21 cellular contexts compared by ENCODE assay signal in genomic region chr6:11424395-11425050, GRCh38.
DNase-seq lines count a peak whose midpoint lies in the region; ATAC-seq and TF ChIP-seq lines count a peak whose summit lies in the region.
"Had no signal": no experiment of that assay in that cellular context is flagged by ENCODE, and none has a peak within 500 bp of the region (broad histone marks: within the 10 kb centered on the region; RNA-seq: fewer than 3 reads in every experiment).

No MANE protein-coding gene starts in this region.

- intact Hi-C loops in Caco-2 (cut with micrococcal nuclease; ENCODE audit: unreplicated experiment), result loop anchor here (1.0 kb wide), 2 partner anchors 10 to 34 kb away; no protein-coding TSS in a partner anchor

- H4K20me1 ChIP-seq in neural progenitor cell (ENCODE audit: low read depth), result no peaks in the 10 kb centered on the region

- H3K27me3 Mint-ChIP-seq in Caco-2 (ENCODE audit: insufficient read depth, unreplicated experiment) (no peaks in the 10 kb centered on the region), neural progenitor cell (ENCODE audit: insufficient read depth, low read depth) (peaks cover 11% of the 10 kb centered on the region), T-helper 17 cell (peaks cover 10% of the 10 kb centered on the region)
- H3K27me3 Mint-ChIP-seq: activated naive CD8-positive, alpha-beta T cell had no signal

- H3K27ac ChIP-seq in neural progenitor cell (no peak overlapping the region), RWPE1 (no peak overlapping the region)

- H3K4me1 ChIP-seq in Caco-2, result peaks cover 47% of the 10 kb centered on the region
- H3K4me1 ChIP-seq in neural progenitor cell, result peaks cover 24% of the 10 kb centered on the region

- peak overlapping the region; percentile 11 for H3K27ac Mint-ChIP-seq in Caco-2 (ENCODE audit: unreplicated experiment)
- peak overlapping the region; percentile 35 for H3K27ac Mint-ChIP-seq in neural progenitor cell
- no peak overlapping the region for H3K27ac Mint-ChIP-seq in T-helper 17 cell
- H3K27ac Mint-ChIP-seq: activated naive CD8-positive, alpha-beta T cell had no signal

- no peak overlapping the region for H3K9ac ChIP-seq in neural progenitor cell

- H3K9me3 ChIP-seq in Caco-2 (no peaks in the 10 kb centered on the region), MG63 (no peaks in the 10 kb centered on the region), neural progenitor cell (ENCODE audit: low read depth) (no peaks in the 10 kb centered on the region), T-helper 17 cell (ENCODE audit: control insufficient read depth, low read length, poor library complexity, severe bottlenecking) (no peaks in the 10 kb centered on the region)

- CTCF ChIA-PET in Caco-2 (lab: Charles Lee), result no interaction called here
- CTCF ChIA-PET in RWPE1 (lab: Yijun Ruan, JAX), result interaction anchor here (0.6 kb wide), 1 partner anchor 280 kb away, joined by 3 read pairs; no protein-coding TSS in a partner anchor

- no peak for TF ChIP-seq CTCF in Caco-2 (IDR thresholded peaks at IDR 0.05; ENCODE audit: insufficient read depth in 1 of 2, low read depth in 1 of 2, low read length in 1 of 2, severe bottlenecking in 1 of 2, unreplicated experiment in 1 of 2)
- no peak for TF ChIP-seq CTCF in epithelial cell of esophagus (IDR thresholded peaks at IDR 0.05; ENCODE audit: insufficient read depth, low read depth, low read length, missing control alignments)
- TF ChIP-seq CTCF in neural progenitor cell (IDR thresholded peaks at IDR 0.05), result no peak
- no peak for TF ChIP-seq CTCF in RWPE1 (conservative IDR thresholded peaks at IDR 0.05; ENCODE audit: low read depth)

- no peaks in the 10 kb centered on the region for H3K36me3 ChIP-seq in Caco-2 (ENCODE audit: control insufficient read depth, insufficient read depth, low read length)
- no peaks in the 10 kb centered on the region for H3K36me3 ChIP-seq in MG63
- H3K36me3 ChIP-seq in neural progenitor cell, result no peaks in the 10 kb centered on the region

- DNase-seq in Caco-2, result no peak
- peak; percentile 37 for DNase-seq in MG63
- peak; percentile 45 for DNase-seq in epithelial cell of esophagus (ENCODE audit: low read depth)
- DNase-seq in neural progenitor cell (ENCODE audit: low spot score), result no peak
- DNase-seq in GM19238 (ENCODE audit: insufficient read length, low spot score), result no peak
- no peak for DNase-seq in T-helper 17 cell
- DNase-seq in RWPE1 (ENCODE audit: low spot score), result no peak
- DNase-seq in GM19240 (ENCODE audit: insufficient read length, low spot score), result no peak
- DNase-seq: activated CD4-positive, alpha-beta T cell treated with anti-CD3 and anti-CD28 coated beads, Interleukin-2, amount 50 U/mL, for 1 hour; Calu3; dorsolateral prefrontal cortex; GF-D8; MM.1S; NCI-H187; NCI-H524; stimulated activated CD4-positive, alpha-beta T cell treated with anti-CD3 and anti-CD28 coated beads, Interleukin-12 subunit alpha, Interleukin-12 subunit beta, amount 100 ng/mL, for 4 hours; stimulated activated naive CD4-positive, alpha-beta T cell; T-helper 9 cell had no signal

- H2AFZ ChIP-seq in neural progenitor cell (replicated peaks), result no peak overlapping the region

- no peaks in the 10 kb centered on the region for H3K27me3 ChIP-seq in Caco-2 (replicated peaks; ENCODE audit: control insufficient read depth, insufficient read depth, low read length)
- no peaks in the 10 kb centered on the region for H3K27me3 ChIP-seq in MG63
- no peaks in the 10 kb centered on the region for H3K27me3 ChIP-seq in neural progenitor cell
- H3K27me3 ChIP-seq: dorsolateral prefrontal cortex had no signal

- H3K4me1 Mint-ChIP-seq in Caco-2 (ENCODE audit: low read depth, unreplicated experiment) (peaks cover 49% of the 10 kb centered on the region), neural progenitor cell (peaks cover 30% of the 10 kb centered on the region), T-helper 17 cell (peaks cover 16% of the 10 kb centered on the region)

- H3F3A ChIP-seq in neural progenitor cell (ENCODE audit: low read depth), result no peaks in the 10 kb centered on the region

- no peak for ATAC-seq in T-helper 17 cell
- ATAC-seq: HCT116, left lobe of liver had no signal

- H3K4me2 ChIP-seq in neural progenitor cell, result no peak overlapping the region

- POLR2A ChIA-PET in Caco-2 (lab: Charles Lee), result no interaction called here
- POLR2A ChIA-PET in RWPE1 (lab: Yijun Ruan, JAX; ENCODE audit: low non-redundant PET), result no interaction called here

- H3K79me2 ChIP-seq in neural progenitor cell (ENCODE audit: low read depth), result no peaks in the 10 kb centered on the region

- BruUV-seq in Caco-2 (replicated peaks; lab: Mats Ljungman, UMichigan), result no TSS peak

- no peak overlapping the region for H3K4me3 Mint-ChIP-seq in Caco-2 (ENCODE audit: unreplicated experiment)
- H3K4me3 Mint-ChIP-seq in neural progenitor cell, result no peak overlapping the region
- H3K4me3 Mint-ChIP-seq in T-helper 17 cell, result no peak overlapping the region
- H3K4me3 Mint-ChIP-seq: activated naive CD8-positive, alpha-beta T cell had no signal

- H3K36me3 Mint-ChIP-seq in Caco-2 (ENCODE audit: insufficient read depth, unreplicated experiment) (peaks cover 6% of the 10 kb centered on the region), neural progenitor cell (no peaks in the 10 kb centered on the region), T-helper 17 cell (ENCODE audit: low read depth) (peaks cover 2% of the 10 kb centered on the region)
- H3K36me3 Mint-ChIP-seq: activated naive CD8-positive, alpha-beta T cell had no signal

- H3K9me3 Mint-ChIP-seq in Caco-2 (ENCODE audit: unreplicated experiment) (no peaks in the 10 kb centered on the region), neural progenitor cell (no peaks in the 10 kb centered on the region)

- H3K4me3 ChIP-seq in Caco-2 (ENCODE audit: low read depth, low read length) (no peak overlapping the region), MG63 (no peak overlapping the region), epithelial cell of esophagus (ENCODE audit: low read length) (no peak overlapping the region), neural progenitor cell (no peak overlapping the region)
- H3K4me3 ChIP-seq: dorsolateral prefrontal cortex had no signal

Comparison
In these comparisons a context has a peak if more than half of its experiments do, and no peak if none do; other contexts are left out.
1. DNase-seq: peak in MG63 (single experiment) and epithelial cell of esophagus (single experiment); none in Caco-2 (0 of 2), neural progenitor cell (single experiment), GM19238 (single experiment), T-helper 17 cell (0 of 3), RWPE1 (single experiment) and GM19240 (single experiment).